ENCODE assay signal across 1 cellular context in the genomic region with DNA sequence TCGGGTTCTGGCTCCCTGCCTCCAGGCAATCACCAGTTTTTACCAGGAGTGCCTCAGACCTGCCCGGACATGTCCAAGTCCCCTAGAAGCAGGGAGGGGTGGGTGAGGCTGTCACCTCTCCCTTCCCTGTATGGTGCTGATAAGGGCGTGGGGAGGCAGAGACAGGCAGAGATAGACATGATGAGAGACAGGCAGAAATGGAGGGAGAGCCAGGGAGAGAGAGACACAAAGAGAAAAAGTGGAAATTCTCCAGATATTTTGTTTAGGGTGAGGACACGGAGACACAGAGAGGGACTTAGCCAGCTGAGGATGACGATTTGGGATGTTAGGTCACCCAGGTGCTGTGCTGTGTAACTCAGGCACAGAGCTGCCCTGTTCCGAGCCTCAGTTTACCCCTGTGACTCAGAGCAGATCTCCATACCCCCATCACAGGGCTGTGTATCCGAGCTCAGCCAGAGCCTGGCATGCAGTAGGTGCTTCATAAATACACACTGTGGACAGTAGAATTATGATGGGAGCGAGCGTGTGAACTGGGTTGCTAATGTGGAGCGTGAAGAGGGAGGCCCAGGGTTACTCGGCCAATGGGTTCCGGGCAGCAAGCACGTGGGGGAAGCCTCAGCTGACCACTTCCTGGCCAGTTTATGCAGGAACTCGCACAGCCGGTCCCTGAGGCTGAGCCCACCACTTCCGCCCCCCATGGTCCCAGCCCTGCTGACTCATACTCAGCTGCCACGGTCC.
TF ChIP-seq lines count a peak whose summit lies in the region.

No MANE protein-coding gene starts in this region.

TF ChIP-seq in K562, 482 proteins besides CTCF, POLR2A, EP300 and RAD21 (continues in another document):
- no peak for TF ChIP-seq ZFP30 (CRISPR knock-in tag; IDR thresholded peaks at IDR 0.05; ENCODE audit: borderline replicate concordance)
- peak; percentile 89 for TF ChIP-seq SPI1 (IDR thresholded peaks at IDR 0.05; ENCODE audit: borderline replicate concordance, low read depth, low read length)
- TF ChIP-seq ETV5 (CRISPR knock-in tag; IDR thresholded peaks at IDR 0.05; ENCODE audit: low read depth): peak; percentile 99
- TF ChIP-seq, protein P1, sequence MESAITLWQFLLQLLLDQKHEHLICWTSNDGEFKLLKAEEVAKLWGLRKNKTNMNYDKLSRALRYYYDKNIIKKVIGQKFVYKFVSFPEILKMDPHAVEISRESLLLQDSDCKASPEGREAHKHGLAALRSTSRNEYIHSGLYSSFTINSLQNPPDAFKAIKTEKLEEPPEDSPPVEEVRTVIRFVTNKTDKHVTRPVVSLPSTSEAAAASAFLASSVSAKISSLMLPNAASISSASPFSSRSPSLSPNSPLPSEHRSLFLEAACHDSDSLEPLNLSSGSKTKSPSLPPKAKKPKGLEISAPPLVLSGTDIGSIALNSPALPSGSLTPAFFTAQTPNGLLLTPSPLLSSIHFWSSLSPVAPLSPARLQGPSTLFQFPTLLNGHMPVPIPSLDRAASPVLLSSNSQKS (CRISPR knock-in tag; IDR thresholded peaks at IDR 0.05): no peak
- peak; percentile 60; the same call in 1 of the 2 replicates for TF ChIP-seq ZNF175 (CRISPR knock-in tag; IDR thresholded peaks at IDR 0.05; ENCODE audit: low read depth)
- no peak for TF ChIP-seq SLC30A9 (CRISPR knock-in tag; IDR thresholded peaks at IDR 0.05)
- no peak for TF ChIP-seq BMI1 (IDR thresholded peaks at IDR 0.05; ENCODE audit: low read length)
- no peak for TF ChIP-seq IRF9 (tag; IDR thresholded peaks at IDR 0.05)
- TF ChIP-seq ZNF146 (CRISPR knock-in tag; IDR thresholded peaks at IDR 0.05; ENCODE audit: unreplicated experiment): no peak
- TF ChIP-seq SMARCA4 (IDR thresholded peaks at IDR 0.05): peak; percentile 98
- no peak for TF ChIP-seq ZNF232 (CRISPR knock-in tag; IDR thresholded peaks at IDR 0.05)
- peak; percentile 85 for TF ChIP-seq MECOM (CRISPR knock-in tag; IDR thresholded peaks at IDR 0.05)
- TF ChIP-seq RERE (CRISPR knock-in tag; IDR thresholded peaks at IDR 0.05; ENCODE audit: borderline replicate concordance): no peak
- TF ChIP-seq ETS1 (conservative IDR thresholded peaks at IDR 0.05; ENCODE audit: control insufficient read depth, low read depth, low read length): peak; percentile 98
- peak; percentile 83 for TF ChIP-seq PML (IDR thresholded peaks at IDR 0.05; ENCODE audit: low read length)
- TF ChIP-seq ZNF584 (CRISPR knock-in tag; IDR thresholded peaks at IDR 0.05; ENCODE audit: low read depth): no peak; the same call in 1 of the 2 replicates
- no peak for TF ChIP-seq CEBPB (tag; IDR thresholded peaks at IDR 0.05)
- 0 out of 2 replicates have a peak, but pooled peaks have one; percentile 60 for TF ChIP-seq PTRF (tag; IDR thresholded peaks at IDR 0.05)
- no peak; the same call in 1 of the 2 replicates for TF ChIP-seq ERF (CRISPR knock-in tag; IDR thresholded peaks at IDR 0.05)
- no peak; the same call in 1 of the 2 replicates for TF ChIP-seq KHSRP (IDR thresholded peaks at IDR 0.05)
- TF ChIP-seq TBL1XR1 (IDR thresholded peaks at IDR 0.05; ENCODE audit: low read length in 2 of 2): peak; percentile 53 to 82; a peak in 3 of 4 replicates
- peak; percentile 98 for TF ChIP-seq JUND (IDR thresholded peaks at IDR 0.05; ENCODE audit: borderline replicate concordance, low read depth, low read length)
- peak; percentile 78; the same call in 2 of the 3 replicates for TF ChIP-seq JUND (tag; IDR thresholded peaks at IDR 0.05; ENCODE audit: borderline replicate concordance, low read depth, low read length)
- no peak for TF ChIP-seq ZNF507 (tag; conservative IDR thresholded peaks at IDR 0.05)
- peak; percentile 81 for TF ChIP-seq ELF2 (CRISPR knock-in tag; IDR thresholded peaks at IDR 0.05)
- TF ChIP-seq TEAD4 (IDR thresholded peaks at IDR 0.05; ENCODE audit: low read length): peak; percentile 90
- TF ChIP-seq TEAD4 (CRISPR knock-in tag; IDR thresholded peaks at IDR 0.05; ENCODE audit: borderline replicate concordance): no peak
- peak; percentile 69; the same call in 1 of the 2 replicates for TF ChIP-seq ZBTB9 (CRISPR knock-in tag; IDR thresholded peaks at IDR 0.05)
- TF ChIP-seq, protein P2, sequence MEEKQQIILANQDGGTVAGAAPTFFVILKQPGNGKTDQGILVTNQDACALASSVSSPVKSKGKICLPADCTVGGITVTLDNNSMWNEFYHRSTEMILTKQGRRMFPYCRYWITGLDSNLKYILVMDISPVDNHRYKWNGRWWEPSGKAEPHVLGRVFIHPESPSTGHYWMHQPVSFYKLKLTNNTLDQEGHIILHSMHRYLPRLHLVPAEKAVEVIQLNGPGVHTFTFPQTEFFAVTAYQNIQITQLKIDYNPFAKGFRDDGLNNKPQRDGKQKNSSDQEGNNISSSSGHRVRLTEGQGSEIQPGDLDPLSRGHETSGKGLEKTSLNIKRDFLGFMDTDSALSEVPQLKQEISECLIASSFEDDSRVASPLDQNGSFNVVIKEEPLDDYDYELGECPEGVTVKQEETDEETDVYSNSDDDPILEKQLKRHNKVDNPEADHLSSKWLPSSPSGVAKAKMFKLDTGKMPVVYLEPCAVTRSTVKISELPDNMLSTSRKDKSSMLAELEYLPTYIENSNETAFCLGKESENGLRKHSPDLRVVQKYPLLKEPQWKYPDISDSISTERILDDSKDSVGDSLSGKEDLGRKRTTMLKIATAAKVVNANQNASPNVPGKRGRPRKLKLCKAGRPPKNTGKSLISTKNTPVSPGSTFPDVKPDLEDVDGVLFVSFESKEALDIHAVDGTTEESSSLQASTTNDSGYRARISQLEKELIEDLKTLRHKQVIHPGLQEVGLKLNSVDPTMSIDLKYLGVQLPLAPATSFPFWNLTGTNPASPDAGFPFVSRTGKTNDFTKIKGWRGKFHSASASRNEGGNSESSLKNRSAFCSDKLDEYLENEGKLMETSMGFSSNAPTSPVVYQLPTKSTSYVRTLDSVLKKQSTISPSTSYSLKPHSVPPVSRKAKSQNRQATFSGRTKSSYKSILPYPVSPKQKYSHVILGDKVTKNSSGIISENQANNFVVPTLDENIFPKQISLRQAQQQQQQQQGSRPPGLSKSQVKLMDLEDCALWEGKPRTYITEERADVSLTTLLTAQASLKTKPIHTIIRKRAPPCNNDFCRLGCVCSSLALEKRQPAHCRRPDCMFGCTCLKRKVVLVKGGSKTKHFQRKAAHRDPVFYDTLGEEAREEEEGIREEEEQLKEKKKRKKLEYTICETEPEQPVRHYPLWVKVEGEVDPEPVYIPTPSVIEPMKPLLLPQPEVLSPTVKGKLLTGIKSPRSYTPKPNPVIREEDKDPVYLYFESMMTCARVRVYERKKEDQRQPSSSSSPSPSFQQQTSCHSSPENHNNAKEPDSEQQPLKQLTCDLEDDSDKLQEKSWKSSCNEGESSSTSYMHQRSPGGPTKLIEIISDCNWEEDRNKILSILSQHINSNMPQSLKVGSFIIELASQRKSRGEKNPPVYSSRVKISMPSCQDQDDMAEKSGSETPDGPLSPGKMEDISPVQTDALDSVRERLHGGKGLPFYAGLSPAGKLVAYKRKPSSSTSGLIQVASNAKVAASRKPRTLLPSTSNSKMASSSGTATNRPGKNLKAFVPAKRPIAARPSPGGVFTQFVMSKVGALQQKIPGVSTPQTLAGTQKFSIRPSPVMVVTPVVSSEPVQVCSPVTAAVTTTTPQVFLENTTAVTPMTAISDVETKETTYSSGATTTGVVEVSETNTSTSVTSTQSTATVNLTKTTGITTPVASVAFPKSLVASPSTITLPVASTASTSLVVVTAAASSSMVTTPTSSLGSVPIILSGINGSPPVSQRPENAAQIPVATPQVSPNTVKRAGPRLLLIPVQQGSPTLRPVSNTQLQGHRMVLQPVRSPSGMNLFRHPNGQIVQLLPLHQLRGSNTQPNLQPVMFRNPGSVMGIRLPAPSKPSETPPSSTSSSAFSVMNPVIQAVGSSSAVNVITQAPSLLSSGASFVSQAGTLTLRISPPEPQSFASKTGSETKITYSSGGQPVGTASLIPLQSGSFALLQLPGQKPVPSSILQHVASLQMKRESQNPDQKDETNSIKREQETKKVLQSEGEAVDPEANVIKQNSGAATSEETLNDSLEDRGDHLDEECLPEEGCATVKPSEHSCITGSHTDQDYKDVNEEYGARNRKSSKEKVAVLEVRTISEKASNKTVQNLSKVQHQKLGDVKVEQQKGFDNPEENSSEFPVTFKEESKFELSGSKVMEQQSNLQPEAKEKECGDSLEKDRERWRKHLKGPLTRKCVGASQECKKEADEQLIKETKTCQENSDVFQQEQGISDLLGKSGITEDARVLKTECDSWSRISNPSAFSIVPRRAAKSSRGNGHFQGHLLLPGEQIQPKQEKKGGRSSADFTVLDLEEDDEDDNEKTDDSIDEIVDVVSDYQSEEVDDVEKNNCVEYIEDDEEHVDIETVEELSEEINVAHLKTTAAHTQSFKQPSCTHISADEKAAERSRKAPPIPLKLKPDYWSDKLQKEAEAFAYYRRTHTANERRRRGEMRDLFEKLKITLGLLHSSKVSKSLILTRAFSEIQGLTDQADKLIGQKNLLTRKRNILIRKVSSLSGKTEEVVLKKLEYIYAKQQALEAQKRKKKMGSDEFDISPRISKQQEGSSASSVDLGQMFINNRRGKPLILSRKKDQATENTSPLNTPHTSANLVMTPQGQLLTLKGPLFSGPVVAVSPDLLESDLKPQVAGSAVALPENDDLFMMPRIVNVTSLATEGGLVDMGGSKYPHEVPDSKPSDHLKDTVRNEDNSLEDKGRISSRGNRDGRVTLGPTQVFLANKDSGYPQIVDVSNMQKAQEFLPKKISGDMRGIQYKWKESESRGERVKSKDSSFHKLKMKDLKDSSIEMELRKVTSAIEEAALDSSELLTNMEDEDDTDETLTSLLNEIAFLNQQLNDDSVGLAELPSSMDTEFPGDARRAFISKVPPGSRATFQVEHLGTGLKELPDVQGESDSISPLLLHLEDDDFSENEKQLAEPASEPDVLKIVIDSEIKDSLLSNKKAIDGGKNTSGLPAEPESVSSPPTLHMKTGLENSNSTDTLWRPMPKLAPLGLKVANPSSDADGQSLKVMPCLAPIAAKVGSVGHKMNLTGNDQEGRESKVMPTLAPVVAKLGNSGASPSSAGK (IDR thresholded peaks at IDR 0.05): peak; percentile 94
- TF ChIP-seq ZNF24 (IDR thresholded peaks at IDR 0.05): no peak
- TF ChIP-seq RFX7 (CRISPR knock-in tag; IDR thresholded peaks at IDR 0.05): no peak
- no peak for TF ChIP-seq MXD1 (CRISPR knock-in tag; IDR thresholded peaks at IDR 0.05; ENCODE audit: borderline replicate concordance, poor library complexity, severe bottlenecking)
- no peak for TF ChIP-seq SIX5 (IDR thresholded peaks at IDR 0.05; ENCODE audit: borderline replicate concordance in 1 of 2, insufficient read depth in 1 of 2, low read depth in 1 of 2, low read length in 2 of 2)
